ENCODE assay signal across 22 cellular contexts in the genomic region with DNA sequence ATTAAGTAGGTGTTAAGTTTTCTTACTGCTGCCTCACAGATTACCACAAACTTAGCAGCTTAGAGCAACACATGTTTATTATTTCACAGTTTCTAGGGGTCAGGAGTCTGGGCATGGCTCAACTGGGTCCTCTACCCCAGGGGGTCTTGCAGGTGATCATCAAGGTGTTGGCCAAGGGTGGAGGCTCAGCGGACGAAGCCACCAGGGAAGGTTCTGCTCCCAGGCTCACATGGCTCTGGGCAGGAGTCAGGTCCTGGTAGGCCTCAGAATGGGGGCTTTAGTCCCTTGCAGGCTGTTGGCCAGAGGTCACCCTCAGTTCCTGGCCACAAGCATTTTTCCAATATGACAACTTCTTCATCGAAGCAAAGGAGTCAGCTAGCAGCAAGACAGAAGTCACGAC.
A peak's percentile ranks its signal among the peaks of the same experiment; 100 is the strongest.
DNase-seq lines count a peak whose midpoint lies in the region; ATAC-seq and TF ChIP-seq lines count a peak whose summit lies in the region.
"Had no signal": no experiment of that assay in that cellular context is flagged by ENCODE, and none has a peak within 500 bp of the region (broad histone marks: within the 10 kb centered on the region; RNA-seq: fewer than 3 reads in every experiment).

No MANE protein-coding gene starts in this region.

- H3K4me1 Mint-ChIP-seq in activated T-helper 2 cell treated with anti-CD3 and anti-CD28 coated beads, Interferon-gamma antibody, Interleukin-2, Interleukin-4, amounts not matched to agents 10 μg/mL and 5 μg/mL and 100 μg/mL, durations not matched to agents 14 hours and 24 hours and 36 hours (ENCODE audit: low read depth): peaks cover 4% of the 10 kb centered on the region

- H3K9me3 Mint-ChIP-seq in activated T-helper 2 cell treated with anti-CD3 and anti-CD28 coated beads, Interferon-gamma antibody, Interleukin-2, Interleukin-4, amounts not matched to agents 10 μg/mL and 5 μg/mL and 100 μg/mL, durations not matched to agents 14 hours and 24 hours and 36 hours: no peaks in the 10 kb centered on the region
- H3K9me3 Mint-ChIP-seq: CD4-positive, alpha-beta T cell; CD8-positive, alpha-beta memory T cell had no signal

- no peaks in the 10 kb centered on the region for H3K36me3 Mint-ChIP-seq in activated T-helper 2 cell treated with anti-CD3 and anti-CD28 coated beads, Interferon-gamma antibody, Interleukin-2, Interleukin-4, amounts not matched to agents 10 μg/mL and 5 μg/mL and 100 μg/mL, durations not matched to agents 14 hours and 24 hours and 36 hours (ENCODE audit: low read depth)
- H3K36me3 Mint-ChIP-seq: CD14-positive monocyte; CD8-positive, alpha-beta memory T cell had no signal

- H2BK5ac ChIP-seq in neuronal stem cell (ENCODE audit: low read length): no peak overlapping the region

- no peak overlapping the region for H2AFZ ChIP-seq in neuronal stem cell (ENCODE audit: low read length)
- H2AFZ ChIP-seq: GM23248 had no signal

- H3K9me3 ChIP-seq in neuronal stem cell (replicated peaks in 1 of 2; ENCODE audit: control insufficient read depth in 2 of 2, insufficient read depth in 1 of 2, low read depth in 1 of 2, low read length in 2 of 2): no peaks in the 10 kb centered on the region
- no peaks in the 10 kb centered on the region for H3K9me3 ChIP-seq in spleen
- H3K9me3 ChIP-seq in ovary: no peaks in the 10 kb centered on the region
- H3K9me3 ChIP-seq: BE2C had no signal

- no peak overlapping the region for H4K8ac ChIP-seq in neuronal stem cell (ENCODE audit: low read depth, low read length)

- no peak overlapping the region for H3K4ac ChIP-seq in neuronal stem cell (ENCODE audit: low read length)

- no peak overlapping the region for H2AK5ac ChIP-seq in neuronal stem cell (ENCODE audit: low read depth, low read length)

- WGBS in neuronal stem cell (ENCODE audit: extremely low coverage in 2 of 2, insufficient read length in 2 of 2, insufficient replicate concordance in 1 of 2), 2 donors: no CpG with 5 or more reads among the region's 4 CpGs
- WGBS in spleen, 5 donors: 84 to 95% (median 86%) methylated on average over 3 to 4 of the region's 4 CpGs
- WGBS in ovary, 3 donors: 94 to 98% (median 95%) methylated on average over 4 of the region's 4 CpGs

- H3K36me3 ChIP-seq in neuronal stem cell (replicated peaks in 1 of 2; ENCODE audit: control insufficient read depth in 2 of 2, insufficient read depth in 2 of 2, low read length in 2 of 2): no peaks in the 10 kb centered on the region
- H3K36me3 ChIP-seq in spleen: no peaks in the 10 kb centered on the region
- no peaks in the 10 kb centered on the region for H3K36me3 ChIP-seq in ovary
- H3K36me3 ChIP-seq: BE2C; BLaER1 treated with 17β-estradiol and CSF1 and Interleukin-3, amounts not matched to agents 10 nM and 100 nM had no signal

- peak overlapping the region; percentile 6 for H3K18ac ChIP-seq in neuronal stem cell (ENCODE audit: low read length)

- ATAC-seq in left cardiac atrium: no peak
- ATAC-seq: GM12878 had no signal

- no peak overlapping the region for H4K91ac ChIP-seq in neuronal stem cell (ENCODE audit: low read depth, low read length, poor library complexity)

- H3K79me1 ChIP-seq in neuronal stem cell (ENCODE audit: low read depth, low read length): no peaks in the 10 kb centered on the region

- H3K4me3 ChIP-seq in neuronal stem cell (ENCODE audit: low read length in 2 of 2) (no peak overlapping the region), spleen (no peak overlapping the region), ovary (no peak overlapping the region)
- H3K4me3 ChIP-seq: BLaER1 treated with 17β-estradiol and CSF1 and Interleukin-3, amounts not matched to agents 10 nM and 100 nM; GM12878; GM23248 had no signal

- DNase-seq in cardiac septum (ENCODE audit: low spot score): peak; percentile 17
- DNase-seq in left cardiac atrium: no peak
- no peak for DNase-seq in neuronal stem cell (ENCODE audit: low spot score)
- DNase-seq in spleen: peak; percentile 10
- no peak for DNase-seq in activated T-helper 2 cell treated with anti-CD3 and anti-CD28 coated beads, Interferon-gamma antibody, Interleukin-2, Interleukin-4, amounts not matched to agents 10 μg/mL and 5 μg/mL and 100 μg/mL, durations not matched to agents 14 hours and 24 hours and 36 hours (ENCODE audit: low spot score)
- no peak for DNase-seq in inferior parietal cortex (ENCODE audit: extremely low spot score)
- no peak for DNase-seq in ovary
- DNase-seq: AML-193; BE2C; CD4-positive, alpha-beta T cell; CD8-positive, alpha-beta memory T cell; DMS 273 treated with DMSO at 0.1 percent for 48 hours; DMS79; EL; GDM1; GM23248; H7; HCEC 1CT had no signal

- H2BK12ac ChIP-seq in neuronal stem cell (ENCODE audit: low read length): no peak overlapping the region

- H3K27ac ChIP-seq in neuronal stem cell (replicated peaks; ENCODE audit: low read length) (no peak overlapping the region), spleen (no peak overlapping the region), ovary (no peak overlapping the region)
- H3K27ac ChIP-seq: 22Rv1; BLaER1 treated with 17β-estradiol and CSF1 and Interleukin-3, amounts not matched to agents 10 nM and 100 nM; GM23248 had no signal

- peaks cover 0 to 14% (median 0%) of the 10 kb centered on the region in 3 experiments for H3K27me3 ChIP-seq in neuronal stem cell (ENCODE audit: control insufficient read depth in 3 of 3, insufficient read depth in 3 of 3, low read depth in 1 of 3, low read length in 3 of 3)
- H3K27me3 ChIP-seq in spleen (replicated peaks in 1 of 7): peaks cover 0 to 6% (median 0%) of the 10 kb centered on the region in 7 donors
- no peaks in the 10 kb centered on the region for H3K27me3 ChIP-seq in ovary
- H3K27me3 ChIP-seq: BE2C; BLaER1 treated with 17β-estradiol and CSF1 and Interleukin-3, amounts not matched to agents 10 nM and 100 nM had no signal

- no peak for TF ChIP-seq EP300 in ovary (IDR thresholded peaks at IDR 0.05)

- H3K4me2 ChIP-seq in neuronal stem cell (ENCODE audit: insufficient read depth, low read length, poor library complexity, severe bottlenecking): no peak overlapping the region
- H3K4me2 ChIP-seq: BLaER1 treated with 17β-estradiol and CSF1 and Interleukin-3, amounts not matched to agents 10 nM and 100 nM had no signal

- no peak overlapping the region for H2BK15ac ChIP-seq in neuronal stem cell (ENCODE audit: low read length)

- TF ChIP-seq POLR2A in spleen (IDR thresholded peaks at IDR 0.05) (no peak), ovary (IDR thresholded peaks at IDR 0.05) (no peak)

- H3K4me3 Mint-ChIP-seq in activated T-helper 2 cell treated with anti-CD3 and anti-CD28 coated beads, Interferon-gamma antibody, Interleukin-2, Interleukin-4, amounts not matched to agents 10 μg/mL and 5 μg/mL and 100 μg/mL, durations not matched to agents 14 hours and 24 hours and 36 hours (ENCODE audit: low read depth): no peak overlapping the region
- H3K4me3 Mint-ChIP-seq: CD14-positive monocyte; CD4-positive, alpha-beta T cell; CD8-positive, alpha-beta memory T cell had no signal

- H3K27me3 Mint-ChIP-seq in activated T-helper 2 cell treated with anti-CD3 and anti-CD28 coated beads, Interferon-gamma antibody, Interleukin-2, Interleukin-4, amounts not matched to agents 10 μg/mL and 5 μg/mL and 100 μg/mL, durations not matched to agents 14 hours and 24 hours and 36 hours (ENCODE audit: low read depth): peaks cover 3% of the 10 kb centered on the region
- H3K27me3 Mint-ChIP-seq: CD4-positive, alpha-beta T cell had no signal

- H3K4me1 ChIP-seq in neuronal stem cell (ENCODE audit: control insufficient read depth in 2 of 2, insufficient read depth in 1 of 2, low read depth in 1 of 2, low read length in 2 of 2): peaks cover 0 to 2% of the 10 kb centered on the region in 2 donors
- H3K4me1 ChIP-seq in spleen: no peaks in the 10 kb centered on the region
- no peaks in the 10 kb centered on the region for H3K4me1 ChIP-seq in ovary (ENCODE audit: insufficient read depth)

- H2BK120ac ChIP-seq in neuronal stem cell (ENCODE audit: low read depth, low read length): no peak overlapping the region

- no peak overlapping the region for H3K9ac ChIP-seq in neuronal stem cell (ENCODE audit: low read depth, low read length, poor library complexity)
- H3K9ac ChIP-seq: BLaER1 treated with 17β-estradiol and CSF1 and Interleukin-3, amounts not matched to agents 10 nM and 100 nM; GM23248 had no signal

- no peak overlapping the region for H3K14ac ChIP-seq in neuronal stem cell (ENCODE audit: low read length)

- intact Hi-C loops in cardiac septum (cut with DNase I) (no loop called here), left cardiac atrium (cut with DNase I) (no loop called here), spleen (cut with DNase I; ENCODE audit: low total_unique reads) (no loop called here), ovary (cut with DNase I) (no loop called here)
- intact Hi-C loops in activated T-helper 2 cell treated with anti-CD3 and anti-CD28 coated beads, Interferon-gamma antibody, Interleukin-2, Interleukin-4, amounts not matched to agents 10 μg/mL and 5 μg/mL and 100 μg/mL, durations not matched to agents 14 hours and 24 hours and 36 hours (cut with micrococcal nuclease): no loop called here

- TF ChIP-seq CTCF in spleen (IDR thresholded peaks at IDR 0.05 in 8 of 11, conservative IDR thresholded peaks at IDR 0.05 in 3 of 11) (no peak), ovary (IDR thresholded peaks at IDR 0.05) (no peak)

- no peak overlapping the region for H3K27ac Mint-ChIP-seq in activated T-helper 2 cell treated with anti-CD3 and anti-CD28 coated beads, Interferon-gamma antibody, Interleukin-2, Interleukin-4, amounts not matched to agents 10 μg/mL and 5 μg/mL and 100 μg/mL, durations not matched to agents 14 hours and 24 hours and 36 hours
- H3K27ac Mint-ChIP-seq: CD14-positive monocyte; CD4-positive, alpha-beta T cell; CD8-positive, alpha-beta memory T cell had no signal

- H3K23ac ChIP-seq in neuronal stem cell (ENCODE audit: low read depth, low read length, poor library complexity): no peak overlapping the region

Comparison
In these comparisons a context has a peak if more than half of its experiments do, and no peak if none do; other contexts are left out.
1. DNase-seq: peak in cardiac septum (single experiment) and spleen (single experiment); none in left cardiac atrium (single experiment), neuronal stem cell (single experiment), activated T-helper 2 cell treated with anti-CD3 and anti-CD28 coated beads, Interferon-gamma antibody, Interleukin-2, Interleukin-4, amounts not matched to agents 10 μg/mL and 5 μg/mL and 100 μg/mL, durations not matched to agents 14 hours and 24 hours and 36 hours (single experiment), inferior parietal cortex (single experiment) and ovary (0 of 5).